In genomic region chr2:7983451-7983850, GRCh38 we compare ENCODE assay signal across 23 cellular contexts.
"Had no signal": no experiment of that assay in that cellular context is flagged by ENCODE, and none has a peak within 500 bp of the region (broad histone marks: within the 10 kb centered on the region; RNA-seq: fewer than 3 reads in every experiment).

No MANE protein-coding gene starts in this region.

- H3K27me3 ChIP-seq: MG63, SJSA1 had no signal

- DNase-seq: IMR-90, Karpas-422, KG1, MG63, NCI-H1092, NCI-H1105 treated with DMSO at 0.1 percent for 48 hours, NCI-H1417 treated with DMSO at 0.1 percent for 48 hours, NCI-H146, NCI-H187, NCI-H2029, NCI-H2081 treated with DMSO at 0.1 percent for 48 hours, NCI-H2171, NCI-H226, NCI-H446, NCI-H510A, NCI-H524 treated with DMSO at 0.1 percent for 48 hours, NCI-H69, NCI-H774, Right ventricle myocardium superior, RPMI8226, SIG-M5 had no signal

- H3K36me3 ChIP-seq: MG63, SJSA1 had no signal

- H3K4me3 ChIP-seq: MG63, SJSA1, SK-N-MC had no signal

- H3K4me1 ChIP-seq: SJSA1 had no signal

- H3K27ac ChIP-seq: SJSA1, SK-N-MC had no signal
